Comparison of ENCODE assay signal across 1 cellular context in the genomic region with DNA sequence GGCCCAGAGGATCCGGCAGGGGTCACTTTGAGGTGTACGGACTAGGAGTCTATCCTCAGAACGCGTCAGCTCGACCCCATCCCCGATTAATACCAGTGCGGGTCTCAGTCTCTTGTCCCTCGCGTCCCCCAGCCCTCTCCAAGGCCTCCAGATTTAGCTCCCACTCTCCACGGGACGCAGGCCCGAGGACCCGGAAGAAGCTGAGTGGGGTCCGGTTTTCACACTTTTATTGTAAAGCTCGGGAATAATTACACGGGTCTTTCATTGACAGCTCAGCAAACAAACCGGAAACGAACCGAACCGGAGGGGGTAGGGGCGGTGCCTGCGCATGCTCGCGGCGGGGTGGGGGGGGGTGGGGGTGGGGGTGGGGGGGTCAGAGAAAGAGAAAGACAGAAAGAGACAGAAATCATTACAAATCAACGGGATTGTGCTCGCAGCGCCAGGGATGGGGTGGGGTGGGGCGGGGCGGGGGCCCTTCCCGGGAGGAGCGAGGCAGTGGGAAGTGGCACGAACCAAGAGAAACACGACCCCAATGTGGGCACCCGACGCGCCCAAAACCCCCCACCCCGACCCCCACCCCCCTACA.
TF ChIP-seq lines count a peak whose summit lies in the region.

No MANE protein-coding gene starts in this region.

TF ChIP-seq in HepG2, 621 proteins besides CTCF, POLR2A, EP300 and RAD21 (continued from another document):
- 0 out of 2 replicates have a peak, but pooled peaks have one; percentile 38 for TF ChIP-seq ZNF329 (CRISPR knock-in tag; IDR thresholded peaks at IDR 0.05; ENCODE audit: low read depth)
- no peak for TF ChIP-seq REL (CRISPR knock-in tag; conservative IDR thresholded peaks at IDR 0.05)
- peak; percentile 2; the same call in 1 of the 2 replicates for TF ChIP-seq ZNF777 (CRISPR knock-in tag; IDR thresholded peaks at IDR 0.05)
- TF ChIP-seq ZNF432 (CRISPR knock-in tag; IDR thresholded peaks at IDR 0.05; ENCODE audit: borderline replicate concordance), result no peak
- TF ChIP-seq SRSF1 (optimal IDR thresholded peaks at IDR 0.05; ENCODE audit: low read depth, low read length), result peak; percentile 19
